Comparison of ENCODE assay signal across 9 cellular contexts in the genomic region with DNA sequence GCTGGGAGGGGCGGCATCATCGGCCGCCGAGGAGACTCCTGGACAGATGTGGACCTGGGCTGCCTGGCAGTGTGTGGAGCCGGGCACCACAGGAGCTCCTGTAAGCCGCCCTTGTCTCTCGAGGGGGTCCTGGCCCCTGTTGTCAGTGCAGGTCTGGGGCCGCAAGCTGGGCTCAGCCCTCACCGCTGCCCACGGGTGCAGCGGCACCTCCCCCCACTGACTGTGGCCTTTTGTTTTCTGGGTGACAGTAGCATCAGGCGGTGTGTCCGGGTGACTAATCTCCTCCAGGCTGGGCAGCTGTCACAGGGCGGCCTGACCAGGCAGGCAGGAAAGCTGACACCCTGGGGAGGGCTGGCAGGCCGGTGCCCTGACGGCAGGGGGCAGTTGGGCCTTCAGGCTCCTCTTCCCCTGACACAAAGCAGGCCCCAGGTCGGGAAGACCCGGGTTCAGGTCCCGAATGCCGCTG. TPM values are rescaled to one million over a fixed set of nuclear protein-coding genes. Genes with fewer than 3 reads are reported as not detected.
DNase-seq lines count a peak whose midpoint lies in the region; ATAC-seq, FAIRE-seq and TF ChIP-seq lines count a peak whose summit lies in the region.
"Had no signal": no experiment of that assay in that cellular context is flagged by ENCODE, and none has a peak within 500 bp of the region (broad histone marks: within the 10 kb centered on the region; RNA-seq: fewer than 3 reads in every experiment).

No MANE protein-coding gene starts in this region.

- H2AFZ ChIP-seq in fibroblast of lung (ENCODE audit: low read length): no peak overlapping the region

- peak overlapping the region; percentile 43 for H3K27ac ChIP-seq in CD4-positive, alpha-beta T cell (ENCODE audit: low read depth, low read length)
- H3K27ac ChIP-seq in RWPE2 (ENCODE audit: poor library complexity, severe bottlenecking): peak overlapping the region; percentile 59
- H3K27ac ChIP-seq in fibroblast of lung (ENCODE audit: insufficient read depth, low read length): peak overlapping the region; percentile 76

- no peak for FAIRE-seq in GM12892 (lab: Jason Lieb, UNC)

- H3K9me3 ChIP-seq in CD4-positive, alpha-beta T cell (ENCODE audit: control insufficient read depth, low read length): no peaks in the 10 kb centered on the region
- no peaks in the 10 kb centered on the region for H3K9me3 ChIP-seq in RWPE2 (ENCODE audit: severe bottlenecking)
- no peaks in the 10 kb centered on the region for H3K9me3 ChIP-seq in fibroblast of lung (ENCODE audit: control insufficient read depth, insufficient read depth, low read depth, low read length)

- no peak for ATAC-seq in CD4-positive, alpha-beta T cell (ENCODE audit: poor library complexity)
- ATAC-seq in RWPE2 (ENCODE audit: low read depth): peak; percentile 69

- TF ChIP-seq CTCF in CD4-positive, alpha-beta T cell (IDR thresholded peaks at IDR 0.05): no peak
- TF ChIP-seq CTCF in RWPE2 (IDR thresholded peaks at IDR 0.05; ENCODE audit: poor library complexity, severe bottlenecking) (no peak), fibroblast of lung (conservative IDR thresholded peaks at IDR 0.05 in 1 of 2, IDR thresholded peaks at IDR 0.05 in 1 of 2; ENCODE audit: low read depth in 1 of 2, low read length in 2 of 2) (no peak)

- H3K9me3 Mint-ChIP-seq in CD4-positive, alpha-beta T cell: no peaks in the 10 kb centered on the region

- H3K36me3 ChIP-seq in RWPE2 (ENCODE audit: low read depth) (peaks cover 8% of the 10 kb centered on the region; the same call in 1 of the 2 replicates), fibroblast of lung (ENCODE audit: control insufficient read depth, insufficient read depth, low read length) (no peaks in the 10 kb centered on the region)

- H3K9ac ChIP-seq in fibroblast of lung (ENCODE audit: insufficient read depth, low read length): peak overlapping the region; percentile 62

- H3K4me1 Mint-ChIP-seq in CD4-positive, alpha-beta T cell (ENCODE audit: low read depth): peaks cover 65% of the 10 kb centered on the region

- H3K4me3 ChIP-seq in RWPE2 (ENCODE audit: severe bottlenecking) (no peak overlapping the region), fibroblast of lung (replicated peaks in 1 of 4; ENCODE audit: control extremely low read depth in 1 of 4, insufficient read depth in 1 of 4, low read depth in 3 of 4, low read length in 4 of 4) (no peak overlapping the region)

- peak overlapping the region; percentile 59 for H3K27ac Mint-ChIP-seq in CD4-positive, alpha-beta T cell

- no peak for DNase-seq in CD4-positive, alpha-beta T cell
- DNase-seq in RWPE2 (ENCODE audit: low spot score) (no peak), fibroblast of lung (ENCODE audit: low read depth in 2 of 2) (peak in 1 of 2 donors; percentile 57), occipital lobe (lab: John Stamatoyannopoulos, UW) (peak; percentile 73), dedifferentiated amniotic fluid mesenchymal stem cell (ENCODE audit: extremely low spot score) (no peak), GM12892 (ENCODE audit: insufficient read length) (no peak), NCI-H1105 (lab: John Stamatoyannopoulos, UW) (no peak)
- no peak for DNase-seq in activated T-cell treated with anti-CD3 and anti-CD28 coated beads, Interleukin-2, amount 50 U/mL, for 1 hour
- DNase-seq: activated CD4-positive, alpha-beta T cell treated with anti-CD3 and anti-CD28 coated beads, Interleukin-2, amount 50 U/mL, for 4 hours had no signal

- TF ChIP-seq POLR2A in GM12892 (IDR thresholded peaks at IDR 0.05; ENCODE audit: low read depth, low read length): no peak

- intact Hi-C loops in CD4-positive, alpha-beta T cell (cut with DNase I, micrococcal nuclease): no loop called here

- peaks cover 16% of the 10 kb centered on the region for H3K4me1 ChIP-seq in RWPE2 (ENCODE audit: insufficient read depth, poor library complexity, severe bottlenecking)
- peaks cover 27% of the 10 kb centered on the region for H3K4me1 ChIP-seq in fibroblast of lung (ENCODE audit: control insufficient read depth, extremely low read depth, insufficient read depth, low read length)

- no peak overlapping the region for H3K4me3 Mint-ChIP-seq in CD4-positive, alpha-beta T cell

- CTCF ChIA-PET in CD4-positive, alpha-beta T cell (lab: Charles Lee): interaction anchor here (4.7 kb wide), 1 partner anchor 12 kb away, joined by 32 read pairs; no protein-coding TSS in a partner anchor

- no peaks in the 10 kb centered on the region for H3K27me3 Mint-ChIP-seq in CD4-positive, alpha-beta T cell

- no peaks in the 10 kb centered on the region for H4K20me1 ChIP-seq in fibroblast of lung (ENCODE audit: control insufficient read depth, extremely low read depth, insufficient read depth, low read length)

- POLR2A ChIA-PET in CD4-positive, alpha-beta T cell (lab: Charles Lee): interaction anchor here (0.8 to 1.2 kb wide), 2 partner anchors 14 to 120 kb away, joined by 3 read pairs; no protein-coding TSS in a partner anchor

- H3K36me3 Mint-ChIP-seq in CD4-positive, alpha-beta T cell (ENCODE audit: low read depth): peaks cover 32% of the 10 kb centered on the region

- no peaks in the 10 kb centered on the region for H3K27me3 ChIP-seq in CD4-positive, alpha-beta T cell (ENCODE audit: control insufficient read depth, insufficient read depth, low read length)
- H3K27me3 ChIP-seq in RWPE2 (ENCODE audit: insufficient read depth, poor library complexity, severe bottlenecking): no peaks in the 10 kb centered on the region
- H3K27me3 ChIP-seq in fibroblast of lung (ENCODE audit: control insufficient read depth, insufficient read depth, low read length): no peaks in the 10 kb centered on the region

- peaks cover 15% of the 10 kb centered on the region for H3K79me2 ChIP-seq in fibroblast of lung (ENCODE audit: control insufficient read depth, insufficient read depth, low read length)

- no peak overlapping the region for H3K4me2 ChIP-seq in fibroblast of lung (ENCODE audit: extremely low read depth, insufficient read depth, low read length)

RNA-seq across cellular contexts. Expression of a gene that starts 16.2 kb away (rescaled TPM):
- total RNA-seq in CD4-positive, alpha-beta T cell: 100 to 1,000 TPM; 159 to 166 TPM
- 24.9 and 35.5 TPM in 2 replicates for total RNA-seq in fibroblast of lung
- 16.4 and 26.1 TPM in 2 replicates for polyA plus RNA-seq in fibroblast of lung
- polyA plus RNA-seq in fibroblast of lung (2012): 34.5 and 44.0 TPM in 2 replicates
- polyA minus RNA-seq in fibroblast of lung (ENCODE audit: low replicate concordance): 71.9 and 76.7 TPM in 2 replicates
- 33.5 TPM for total RNA-seq in occipital lobe
- 11.6 TPM for polyA plus RNA-seq in GM12892 (2012; ENCODE audit: missing spikeins)

RNA-seq across cellular contexts. Expression of a gene that starts 18.0 kb away (rescaled TPM):
- total RNA-seq in CD4-positive, alpha-beta T cell: 1 to 10 TPM; 5.5 to 6.5 TPM
- total RNA-seq in fibroblast of lung (44.6 and 93.2 TPM in 2 replicates), occipital lobe (15.1 TPM)
- 131 and 169 TPM in 2 replicates for polyA plus RNA-seq in fibroblast of lung
- 157 and 188 TPM in 2 replicates for polyA plus RNA-seq in fibroblast of lung (2012)
- 45.2 and 79.7 TPM in 2 replicates for polyA minus RNA-seq in fibroblast of lung (ENCODE audit: low replicate concordance)
- polyA plus RNA-seq in GM12892 (2012; ENCODE audit: missing spikeins): 6.6 TPM

RNA-seq across cellular contexts. Expression of a gene that starts 28.1 kb away (rescaled TPM):
- total RNA-seq in CD4-positive, alpha-beta T cell: 1 to 10 TPM; 3.2 to 3.7 TPM
- under 0.01 TPM in 1 of 2 replicates, not detected in the other for total RNA-seq in fibroblast of lung
- polyA plus RNA-seq in fibroblast of lung: 0.03 and 0.05 TPM in 2 replicates
- polyA plus RNA-seq in fibroblast of lung (2012): 0.14 TPM in 1 of 2 replicates, not detected in the other
- 0.82 TPM in 1 of 2 replicates, not detected in the other for polyA minus RNA-seq in fibroblast of lung (ENCODE audit: low replicate concordance)
- total RNA-seq in occipital lobe: 0.78 TPM
- polyA plus RNA-seq in GM12892 (2012; ENCODE audit: missing spikeins): not detected
